ENCODE assay signal across 8 cellular contexts in genomic region chr10:118729641-118730258, GRCh38. TPM values are rescaled to one million over a fixed set of nuclear protein-coding genes. Genes with fewer than 3 reads are reported as not detected.
A peak's percentile ranks its signal among the peaks of the same experiment; 100 is the strongest.
DNase-seq lines count a peak whose midpoint lies in the region; ATAC-seq and TF ChIP-seq lines count a peak whose summit lies in the region.

No MANE protein-coding gene starts in this region.

- no peak overlapping the region for H2AFZ ChIP-seq in mammary epithelial cell (ENCODE audit: low read depth, low read length)

- CTCF ChIA-PET in mammary epithelial cell (lab: Charles Lee; ENCODE audit: low non-redundant PET): no interaction called here

- H3K4me3 ChIP-seq in upper lobe of left lung: no peak overlapping the region
- H3K4me3 ChIP-seq in mammary epithelial cell (replicated peaks in 1 of 3; ENCODE audit: insufficient read depth in 1 of 3, low read depth in 2 of 3, low read length in 3 of 3): no peak overlapping the region

- no peaks in the 10 kb centered on the region for H3K36me3 ChIP-seq in upper lobe of left lung
- H3K36me3 ChIP-seq in mammary epithelial cell (ENCODE audit: insufficient read depth, low read length): peaks cover 4% of the 10 kb centered on the region

- no peak overlapping the region for H3K9ac ChIP-seq in mammary epithelial cell (ENCODE audit: insufficient read depth, low read length)

- dilution Hi-C loops in mammary epithelial cell (cut with HindIII; ENCODE audit: low sequenced_read_pairs): no loop called here

- WGBS in upper lobe of left lung, 2 donors: 28 to 51% methylated on average over 2 of the region's 2 CpGs
- 85% methylated on average over 2 of the region's 2 CpGs for WGBS in mammary epithelial cell (ENCODE audit: low coverage, missing lambda C conversion rate)

- H3K4me1 ChIP-seq in upper lobe of left lung: peaks cover 47 to 72% (median 55%) of the 10 kb centered on the region in 4 donors
- peaks cover 20% of the 10 kb centered on the region for H3K4me1 ChIP-seq in mammary epithelial cell (ENCODE audit: insufficient read depth, low read length)

- peaks cover 3% of the 10 kb centered on the region for H4K20me1 ChIP-seq in mammary epithelial cell (ENCODE audit: insufficient read depth, low read length)

- intact Hi-C loops in mammary epithelial cell (cut with micrococcal nuclease): no loop called here

- peaks cover 93% of the 10 kb centered on the region for H3K79me2 ChIP-seq in mammary epithelial cell (ENCODE audit: insufficient read depth, low read length)

- BruUV-seq in mammary epithelial cell (replicated peaks; lab: Mats Ljungman, UMichigan): no TSS peak

- no peaks in the 10 kb centered on the region for H3K27me3 ChIP-seq in upper lobe of left lung
- H3K27me3 ChIP-seq in mammary epithelial cell (ENCODE audit: insufficient read depth, low read length): no peaks in the 10 kb centered on the region

- DNase-seq in NAMALWA (ENCODE audit: low spot score): peak; percentile 75
- DNase-seq in globus pallidus (ENCODE audit: low spot score): peak; percentile 55
- DNase-seq in upper lobe of left lung: no peak
- DNase-seq in NCI-H226: no peak
- DNase-seq in activated effector memory CD4-positive, alpha-beta T cell treated with Interleukin-2 at 50 U/mL for 16 hours: no peak
- DNase-seq in mammary epithelial cell: no peak

- no peak overlapping the region for H3K4me2 ChIP-seq in mammary epithelial cell (ENCODE audit: insufficient read depth, low read depth, low read length)

- peak; percentile 88 for ATAC-seq in GM18502 (IDR thresholded peaks at IDR 0.05; ENCODE audit: poor library complexity, unreplicated experiment)
- ATAC-seq in GM21786 (IDR thresholded peaks at IDR 0.05; ENCODE audit: unreplicated experiment): peak; percentile 93
- peak; percentile 75 to 82 for ATAC-seq in upper lobe of left lung (ENCODE audit: low FRiP score in 2 of 2)

- in situ Hi-C loops in mammary epithelial cell (cut with MboI; ENCODE audit: low sequenced_read_pairs in 2 of 2): loop anchor here in 1 of 2 donors (10.0 kb wide), 1 partner anchor 165 kb away; no protein-coding TSS in a partner anchor

- H3K27ac ChIP-seq in upper lobe of left lung: peak overlapping the region; percentile 57 to 85 (median 73)
- H3K27ac ChIP-seq in mammary epithelial cell (ENCODE audit: insufficient read depth, low read depth, low read length): no peak overlapping the region

- TF ChIP-seq EP300 in upper lobe of left lung (IDR thresholded peaks at IDR 0.05): no peak

- TF ChIP-seq CTCF in upper lobe of left lung (IDR thresholded peaks at IDR 0.05) (no peak), mammary epithelial cell (conservative IDR thresholded peaks at IDR 0.05 in 1 of 2, IDR thresholded peaks at IDR 0.05 in 1 of 2; ENCODE audit: extremely low read depth in 1 of 2, insufficient read depth in 1 of 2, low read depth in 1 of 2, low read length in 2 of 2) (no peak)

- TF ChIP-seq POLR2A in upper lobe of left lung (IDR thresholded peaks at IDR 0.05): no peak

- H3K9me3 ChIP-seq in upper lobe of left lung: no peaks in the 10 kb centered on the region
- H3K9me3 ChIP-seq in mammary epithelial cell (replicated peaks; ENCODE audit: insufficient read depth, low read length): no peaks in the 10 kb centered on the region

RNA-seq across cellular contexts. Expression of gene CACUL1, which starts 25.0 kb away (rescaled TPM):
- total RNA-seq in upper lobe of left lung (10 to 100 TPM; 23.3 to 44.0 (median 38.2) TPM), mammary epithelial cell (10 to 100 TPM; 49.8 to 59.2 TPM)
- 11.3 TPM for polyA plus RNA-seq in mammary epithelial cell
- polyA minus RNA-seq in mammary epithelial cell: 28.3 TPM

Comparison
In these comparisons a context has a peak if more than half of its experiments do, and no peak if none do; other contexts are left out.
1. DNase-seq: peak in NAMALWA (single experiment) and globus pallidus (single experiment); none in upper lobe of left lung (0 of 2), NCI-H226 (single experiment), activated effector memory CD4-positive, alpha-beta T cell treated with Interleukin-2 at 50 U/mL for 16 hours (single experiment) and mammary epithelial cell (single experiment).
2. Peak in every context shown above with its lines, with median percentiles within 50 percentile points of each other: ATAC-seq.